In the genomic region with DNA sequence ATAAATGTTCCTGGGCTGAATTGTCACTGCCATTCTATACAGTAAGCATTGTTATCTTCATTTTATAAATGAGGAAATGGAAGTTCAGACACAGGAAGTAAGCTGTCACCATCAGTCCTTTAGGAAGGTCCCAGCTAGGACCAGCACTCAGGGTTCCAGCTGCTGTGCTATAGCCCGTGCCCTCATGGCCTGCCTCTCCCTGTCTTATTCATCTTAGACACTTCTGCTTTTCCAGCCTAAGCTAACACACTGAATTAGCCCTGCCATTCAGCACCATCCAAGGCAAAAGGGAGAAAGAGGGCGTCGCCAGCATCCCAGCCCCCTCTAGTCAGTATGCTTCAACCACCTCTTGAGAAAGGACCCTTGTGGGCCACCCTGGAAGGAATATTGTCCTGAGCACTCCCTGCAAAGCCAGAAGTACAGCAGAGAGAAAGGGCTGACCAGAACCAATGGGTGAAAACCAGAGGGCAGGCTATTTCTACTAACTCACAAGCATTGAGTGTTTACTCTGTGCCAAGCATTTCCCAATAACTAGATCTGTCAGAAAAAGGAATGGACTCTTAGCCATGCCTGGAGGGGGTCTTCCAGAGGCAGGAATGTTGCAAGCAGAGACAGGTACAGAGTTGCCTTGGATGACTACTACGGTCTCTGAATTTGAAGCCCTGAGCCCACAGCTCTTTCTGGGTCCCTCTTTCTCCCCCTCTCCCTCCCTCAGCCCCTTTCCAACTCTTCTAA, we compare ENCODE assay signal across 1 cellular context.
TF ChIP-seq lines count a peak whose summit lies in the region.

No MANE protein-coding gene starts in this region.

TF ChIP-seq in GM12891, 5 proteins besides CTCF, POLR2A, EP300 and RAD21:
- TF ChIP-seq POU2F2 (IDR thresholded peaks at IDR 0.05; ENCODE audit: low read depth, low read length) (no peak), SPI1 (IDR thresholded peaks at IDR 0.05; ENCODE audit: low read depth, low read length) (0 out of 2 replicates have a peak, but pooled peaks have one; percentile 4), POLR2AphosphoS5 (IDR thresholded peaks at IDR 0.05; ENCODE audit: low read depth, low read length) (no peak)
